8 cellular contexts compared by ENCODE assay signal in genomic region chr1:161117681-161118581, GRCh38. TPM values are rescaled to one million over a fixed set of nuclear protein-coding genes. Genes with fewer than 3 reads are reported as not detected.
DNase-seq lines count a peak whose midpoint lies in the region; ATAC-seq and TF ChIP-seq lines count a peak whose summit lies in the region.

TSS of gene NIT1 (plus strand) at chr1:161118105. CDS start at chr1:161118177, 72 bp downstream.
A gene with protein sequence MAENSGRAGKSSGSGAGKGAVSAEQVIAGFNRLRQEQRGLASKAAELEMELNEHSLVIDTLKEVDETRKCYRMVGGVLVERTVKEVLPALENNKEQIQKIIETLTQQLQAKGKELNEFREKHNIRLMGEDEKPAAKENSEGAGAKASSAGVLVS (minus strand): TSS chr1:161118037. CDS start chr1:161118026, 11 bp downstream.

- H3K4me1 ChIP-seq in rectal smooth muscle tissue (ENCODE audit: control insufficient read depth, insufficient read depth, low read length) (peaks cover 15% of the 10 kb centered on the region), uterus (peaks cover 7 to 16% of the 10 kb centered on the region in 2 donors)

- TF ChIP-seq POLR2A in GM18505 (IDR thresholded peaks at IDR 0.05; ENCODE audit: borderline replicate concordance, extremely low read depth, insufficient read depth, insufficient read length) (peak; percentile 92), uterus (IDR thresholded peaks at IDR 0.05) (peak; percentile 66 to 85)

- intact Hi-C loops in uterus (cut with DNase I; ENCODE audit: low total_unique reads) = no loop called here

- H3K27me3 ChIP-seq in rectal smooth muscle tissue (ENCODE audit: control insufficient read depth, insufficient read depth, low read length) (no peaks in the 10 kb centered on the region), uterus (no peaks in the 10 kb centered on the region)

- ATAC-seq in GM18505 (IDR thresholded peaks at IDR 0.05; ENCODE audit: unreplicated experiment) (peak; percentile 75), HG02885 (IDR thresholded peaks at IDR 0.05; ENCODE audit: poor library complexity, unreplicated experiment) (peak; percentile 85)

- H3K36me3 ChIP-seq in rectal smooth muscle tissue (ENCODE audit: control insufficient read depth, insufficient read depth, low read length) (peaks cover 22% of the 10 kb centered on the region), uterus (no peaks in the 10 kb centered on the region)

- H3K27ac ChIP-seq in rectal smooth muscle tissue (ENCODE audit: low read depth, low read length) (peak within 1 kb of the TSS; percentile 94), uterus (peak within 1 kb of the TSS; percentile 90 to 91)

- H3K9me3 ChIP-seq in uterus = no peaks in the 10 kb centered on the region

- H3K4me3 ChIP-seq in astrocyte of the cerebellum (ENCODE audit: low read depth, low read length) = peak within 1 kb of the TSS; percentile 99
- peak within 1 kb of the TSS; percentile 91 for H3K4me3 ChIP-seq in rectal smooth muscle tissue (ENCODE audit: low read length)
- peak within 1 kb of the TSS; percentile 95 to 96 for H3K4me3 ChIP-seq in uterus

- DNase-seq in NCI-H1694 treated with DMSO at 0.1 percent for 48 hours (lab: John Stamatoyannopoulos, UW) = peak; percentile 62
- DNase-seq in T1000 (lab: John Stamatoyannopoulos, UW) = peak; percentile 62
- peak; percentile 66 for DNase-seq in astrocyte of the cerebellum (ENCODE audit: low read depth)
- peak; percentile 92 for DNase-seq in hepatic stellate cell (ENCODE audit: low spot score)
- DNase-seq in uterus = peak; percentile 83 to 86

- peak within 1 kb of the TSS; percentile 93 for H3K9ac ChIP-seq in rectal smooth muscle tissue (ENCODE audit: low read length)

- no peak for TF ChIP-seq CTCF in astrocyte of the cerebellum (IDR thresholded peaks at IDR 0.05; ENCODE audit: low read depth, low read length, missing control alignments)
- peak in 2 of 4 experiments; percentile 9 for TF ChIP-seq CTCF in uterus (IDR thresholded peaks at IDR 0.05)

- in situ Hi-C loops in astrocyte of the cerebellum (cut with HindIII; ENCODE audit: low sequenced_read_pairs) = no loop called here

RNA-seq across cellular contexts. Expression of gene NIT1, which starts in this region (rescaled TPM):
- total RNA-seq in uterus = 10 to 100 TPM in 3 of 4 donors, 1 to 10 TPM in 1; 1.0 to 36.9 (median 22.0) TPM

RNA-seq across cellular contexts. Expression of the second gene that starts in this region (rescaled TPM):
- 10 to 100 TPM in 3 of 4 donors, 1 to 10 TPM in 1; 3.3 to 38.9 (median 29.8) TPM for total RNA-seq in uterus

Comparison
In these comparisons a context has a peak if more than half of its experiments do, and no peak if none do; other contexts are left out.
1. Peak in every context shown above with its lines: DNase-seq, ATAC-seq, H3K4me3 ChIP-seq and H3K27ac ChIP-seq.